ENCODE assay signal across 11 cellular contexts in genomic region chr10:62075414-62075813, GRCh38.
DNase-seq lines count a peak whose midpoint lies in the region; ATAC-seq and TF ChIP-seq lines count a peak whose summit lies in the region.
"Had no signal": no experiment of that assay in that cellular context is flagged by ENCODE, and none has a peak within 500 bp of the region (broad histone marks: within the 10 kb centered on the region; RNA-seq: fewer than 3 reads in every experiment).

No MANE protein-coding gene starts in this region.

- peaks cover 20 to 67% of the 10 kb centered on the region in 2 donors for H3K4me1 ChIP-seq in ascending aorta
- H3K4me1 ChIP-seq in naive thymus-derived CD4-positive, alpha-beta T cell (ENCODE audit: control insufficient read depth in 2 of 2, insufficient read depth in 2 of 2, low read length in 2 of 2) = peaks cover 3 to 13% of the 10 kb centered on the region in 2 donors
- H3K4me1 ChIP-seq in gastroesophageal sphincter = peaks cover 22 to 78% (median 26%) of the 10 kb centered on the region in 3 donors

- peak overlapping the region; percentile 28 to 62 for H3K27ac Mint-ChIP-seq in natural killer cell treated with Interleukin-12 subunit alpha and Interleukin-12 subunit beta and Interleukin-15 and Interleukin-18, amount 100 ng/mL, for 72 hours
- H3K27ac Mint-ChIP-seq in natural killer cell = no peak overlapping the region
- H3K27ac Mint-ChIP-seq in naive thymus-derived CD4-positive, alpha-beta T cell = peak overlapping the region in 8 of 9 donors; percentile 53 to 88 (median 62)

- H3K27me3 ChIP-seq in ascending aorta (no peaks in the 10 kb centered on the region), gastroesophageal sphincter (no peaks in the 10 kb centered on the region)
- H3K27me3 ChIP-seq in naive thymus-derived CD4-positive, alpha-beta T cell (ENCODE audit: control insufficient read depth in 2 of 2, insufficient read depth in 2 of 2, low read length in 2 of 2) = no peaks in the 10 kb centered on the region
- H3K27me3 ChIP-seq: neutrophil had no signal

- TF ChIP-seq CTCF in natural killer cell (IDR thresholded peaks at IDR 0.05) = no peak
- TF ChIP-seq CTCF in ascending aorta (IDR thresholded peaks at IDR 0.05) = no peak
- TF ChIP-seq CTCF in gastroesophageal sphincter (IDR thresholded peaks at IDR 0.05) = no peak

- POLR2A ChIA-PET in naive thymus-derived CD4-positive, alpha-beta T cell (lab: Charles Lee) = interaction anchor here (0.7 kb wide), 1 partner anchor 12 kb away, joined by 3 read pairs; no protein-coding TSS in a partner anchor

- ATAC-seq in natural killer cell treated with Interleukin-12 subunit alpha and Interleukin-12 subunit beta and Interleukin-15 and Interleukin-18, amount 100 ng/mL, for 72 hours = no peak
- ATAC-seq in natural killer cell (no peak), gastroesophageal sphincter (no peak), HG02840 (IDR thresholded peaks at IDR 0.05; ENCODE audit: low FRiP score, unreplicated experiment) (no peak)
- no peak for ATAC-seq in naive thymus-derived CD4-positive, alpha-beta T cell

- 76 to 92% methylated on average over 4 to 5 of the region's 11 CpGs for WGBS in gastroesophageal sphincter (ENCODE audit: low coverage in 1 of 2), 2 donors

- H3K27me3 Mint-ChIP-seq in natural killer cell treated with Interleukin-12 subunit alpha and Interleukin-12 subunit beta and Interleukin-15 and Interleukin-18, amount 100 ng/mL, for 72 hours = no peaks in the 10 kb centered on the region
- no peaks in the 10 kb centered on the region for H3K27me3 Mint-ChIP-seq in natural killer cell (ENCODE audit: low read depth in 2 of 2)
- no peaks in the 10 kb centered on the region for H3K27me3 Mint-ChIP-seq in naive thymus-derived CD4-positive, alpha-beta T cell

- no peak overlapping the region for H3K4me3 Mint-ChIP-seq in natural killer cell treated with Interleukin-12 subunit alpha and Interleukin-12 subunit beta and Interleukin-15 and Interleukin-18, amount 100 ng/mL, for 72 hours
- no peak overlapping the region for H3K4me3 Mint-ChIP-seq in natural killer cell
- peak overlapping the region in 2 of 10 donors; percentile 15 to 24 for H3K4me3 Mint-ChIP-seq in naive thymus-derived CD4-positive, alpha-beta T cell

- H3K27ac ChIP-seq in ascending aorta (peak overlapping the region; percentile 70 to 73), gastroesophageal sphincter (peak overlapping the region in 2 of 4 donors; percentile 39 to 81)
- no peak overlapping the region for H3K27ac ChIP-seq in naive thymus-derived CD4-positive, alpha-beta T cell (ENCODE audit: low read depth, low read length)
- H3K27ac ChIP-seq: neutrophil, WERI-Rb-1 had no signal

- peaks cover 35 to 76% of the 10 kb centered on the region in 2 donors for H3K36me3 ChIP-seq in ascending aorta
- peaks cover 8 to 13% (median 9%) of the 10 kb centered on the region in 3 experiments for H3K36me3 ChIP-seq in naive thymus-derived CD4-positive, alpha-beta T cell (ENCODE audit: control insufficient read depth in 2 of 3, insufficient read depth in 3 of 3, low read length in 3 of 3)
- H3K36me3 ChIP-seq in gastroesophageal sphincter = peaks cover 0 to 52% of the 10 kb centered on the region in 2 donors
- H3K36me3 ChIP-seq: neutrophil, WERI-Rb-1 had no signal

- no peak for DNase-seq in natural killer cell treated with Interleukin-12 subunit alpha and Interleukin-12 subunit beta and Interleukin-15 and Interleukin-18, amount 100 ng/mL, for 72 hours (ENCODE audit: low spot score)
- DNase-seq in natural killer cell (no peak), ascending aorta (ENCODE audit: low spot score in 2 of 2) (no peak), glomerular visceral epithelial cell (ENCODE audit: extremely low spot score) (no peak), occipital lobe (lab: John Stamatoyannopoulos, UW) (no peak)
- DNase-seq in naive thymus-derived CD4-positive, alpha-beta T cell = no peak
- DNase-seq: kidney glomerular epithelial cell, WERI-Rb-1 had no signal

- intact Hi-C loops in natural killer cell (cut with micrococcal nuclease) (no loop called here), ascending aorta (cut with DNase I) (no loop called here)
- intact Hi-C loops in naive thymus-derived CD4-positive, alpha-beta T cell (cut with micrococcal nuclease) = no loop called here

- H3K4me1 Mint-ChIP-seq in natural killer cell treated with Interleukin-12 subunit alpha and Interleukin-12 subunit beta and Interleukin-15 and Interleukin-18, amount 100 ng/mL, for 72 hours (ENCODE audit: low read depth in 2 of 2) = peaks cover 15 to 33% of the 10 kb centered on the region in 2 donors
- peaks cover 17 to 29% of the 10 kb centered on the region in 2 donors for H3K4me1 Mint-ChIP-seq in natural killer cell
- H3K4me1 Mint-ChIP-seq in naive thymus-derived CD4-positive, alpha-beta T cell = peaks cover 24 to 79% (median 66%) of the 10 kb centered on the region in 7 donors

- H3K9me3 Mint-ChIP-seq in natural killer cell treated with Interleukin-12 subunit alpha and Interleukin-12 subunit beta and Interleukin-15 and Interleukin-18, amount 100 ng/mL, for 72 hours = peaks cover 5% of the 10 kb centered on the region
- no peaks in the 10 kb centered on the region for H3K9me3 Mint-ChIP-seq in natural killer cell
- H3K9me3 Mint-ChIP-seq in naive thymus-derived CD4-positive, alpha-beta T cell = peaks cover 0 to 4% (median 0%) of the 10 kb centered on the region in 11 donors

- no peaks in the 10 kb centered on the region for H3K9me3 ChIP-seq in ascending aorta
- H3K9me3 ChIP-seq in naive thymus-derived CD4-positive, alpha-beta T cell (ENCODE audit: control insufficient read depth in 2 of 3, low read length in 3 of 3) = no peaks in the 10 kb centered on the region
- no peaks in the 10 kb centered on the region for H3K9me3 ChIP-seq in gastroesophageal sphincter
- H3K9me3 ChIP-seq: neutrophil had no signal

- CTCF ChIA-PET in naive thymus-derived CD4-positive, alpha-beta T cell (lab: Charles Lee) = interaction anchor here (0.8 to 1.0 kb wide), 2 partner anchors 110 to 164 kb away, joined by 3 read pairs; no protein-coding TSS in a partner anchor

- H3K4me3 ChIP-seq in ascending aorta = peak overlapping the region in 1 of 2 donors; percentile 9
- no peak overlapping the region for H3K4me3 ChIP-seq in naive thymus-derived CD4-positive, alpha-beta T cell (ENCODE audit: low read length)
- no peak overlapping the region for H3K4me3 ChIP-seq in gastroesophageal sphincter

- TF ChIP-seq EP300 in gastroesophageal sphincter (IDR thresholded peaks at IDR 0.05) = no peak

- H3K36me3 Mint-ChIP-seq in natural killer cell treated with Interleukin-12 subunit alpha and Interleukin-12 subunit beta and Interleukin-15 and Interleukin-18, amount 100 ng/mL, for 72 hours = peaks cover 39% of the 10 kb centered on the region
- H3K36me3 Mint-ChIP-seq in natural killer cell = peaks cover 29% of the 10 kb centered on the region
- H3K36me3 Mint-ChIP-seq in naive thymus-derived CD4-positive, alpha-beta T cell = peaks cover 18 to 76% (median 56%) of the 10 kb centered on the region in 5 donors

- TF ChIP-seq POLR2A in gastroesophageal sphincter (IDR thresholded peaks at IDR 0.05) = no peak

Comparison
In these comparisons a context has a peak if more than half of its experiments do, and no peak if none do; other contexts are left out.
1. H3K27ac Mint-ChIP-seq: peak in natural killer cell treated with Interleukin-12 subunit alpha and Interleukin-12 subunit beta and Interleukin-15 and Interleukin-18, amount 100 ng/mL, for 72 hours (2 of 2) and naive thymus-derived CD4-positive, alpha-beta T cell (8 of 9); none in natural killer cell (0 of 2).